1 cellular context compared by ENCODE assay signal in the genomic region with DNA sequence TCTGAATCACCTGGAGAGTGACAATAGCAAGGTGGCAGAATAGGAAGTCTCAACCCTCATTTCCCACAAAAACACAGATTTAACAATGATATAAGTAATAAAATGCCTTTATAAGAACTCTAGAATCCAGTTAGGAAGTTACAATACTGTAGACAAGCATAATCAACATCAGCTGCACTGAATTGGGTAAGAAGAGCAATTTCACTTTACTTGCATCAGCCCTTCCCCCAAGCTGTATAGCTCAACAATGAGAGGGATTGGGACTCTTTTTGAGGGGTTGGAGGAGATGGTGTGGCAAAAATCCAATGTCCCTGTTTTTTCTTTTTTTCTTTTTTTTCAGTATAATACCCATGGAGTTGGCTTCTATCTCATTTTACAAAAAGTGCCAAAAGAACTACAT.
A peak's percentile ranks its signal among the peaks of the same experiment; 100 is the strongest.
TF ChIP-seq lines count a peak whose summit lies in the region.

No MANE protein-coding gene starts in this region.

TF ChIP-seq in HCT116, 20 proteins besides CTCF, POLR2A, EP300 and RAD21:
- TF ChIP-seq, protein P1, sequence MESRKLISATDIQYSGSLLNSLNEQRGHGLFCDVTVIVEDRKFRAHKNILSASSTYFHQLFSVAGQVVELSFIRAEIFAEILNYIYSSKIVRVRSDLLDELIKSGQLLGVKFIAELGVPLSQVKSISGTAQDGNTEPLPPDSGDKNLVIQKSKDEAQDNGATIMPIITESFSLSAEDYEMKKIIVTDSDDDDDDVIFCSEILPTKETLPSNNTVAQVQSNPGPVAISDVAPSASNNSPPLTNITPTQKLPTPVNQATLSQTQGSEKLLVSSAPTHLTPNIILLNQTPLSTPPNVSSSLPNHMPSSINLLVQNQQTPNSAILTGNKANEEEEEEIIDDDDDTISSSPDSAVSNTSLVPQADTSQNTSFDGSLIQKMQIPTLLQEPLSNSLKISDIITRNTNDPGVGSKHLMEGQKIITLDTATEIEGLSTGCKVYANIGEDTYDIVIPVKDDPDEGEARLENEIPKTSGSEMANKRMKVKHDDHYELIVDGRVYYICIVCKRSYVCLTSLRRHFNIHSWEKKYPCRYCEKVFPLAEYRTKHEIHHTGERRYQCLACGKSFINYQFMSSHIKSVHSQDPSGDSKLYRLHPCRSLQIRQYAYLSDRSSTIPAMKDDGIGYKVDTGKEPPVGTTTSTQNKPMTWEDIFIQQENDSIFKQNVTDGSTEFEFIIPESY (IDR thresholded peaks at IDR 0.05; ENCODE audit: extremely low read depth, insufficient replicate concordance, low read length): no peak
- no peak for TF ChIP-seq EGR1 (IDR thresholded peaks at IDR 0.05; ENCODE audit: low read depth)
- peak; percentile 57; the same call in 1 of the 2 replicates for TF ChIP-seq CEBPB (IDR thresholded peaks at IDR 0.05; ENCODE audit: low read depth)
- TF ChIP-seq ELF1 (IDR thresholded peaks at IDR 0.05; ENCODE audit: borderline replicate concordance, low read depth): no peak
